17 cellular contexts compared by ENCODE assay signal in the genomic region with DNA sequence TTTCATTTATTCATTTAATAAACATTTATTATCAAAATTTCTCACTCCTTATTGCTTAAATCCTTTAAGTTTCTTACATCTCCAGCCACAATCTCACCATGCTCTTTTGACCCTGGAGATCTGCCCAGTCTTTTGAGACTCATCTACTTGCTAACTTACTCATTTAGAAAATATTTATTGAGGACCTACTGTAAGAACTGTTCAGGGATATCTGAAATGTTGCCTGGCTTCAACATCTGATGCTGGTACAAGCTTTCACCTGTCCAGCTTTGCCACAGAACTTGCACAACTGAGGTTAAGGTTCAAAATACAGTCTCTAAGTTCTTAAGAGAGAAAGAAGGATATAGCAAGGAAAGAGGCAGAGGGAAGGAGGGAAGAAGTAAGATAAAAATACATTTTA. TPM values are rescaled to one million over a fixed set of nuclear protein-coding genes. Genes with fewer than 3 reads are reported as not detected.
DNase-seq lines count a peak whose midpoint lies in the region; ATAC-seq, FAIRE-seq and TF ChIP-seq lines count a peak whose summit lies in the region.
"Had no signal": no experiment of that assay in that cellular context is flagged by ENCODE, and none has a peak within 500 bp of the region (broad histone marks: within the 10 kb centered on the region; RNA-seq: fewer than 3 reads in every experiment).

No MANE protein-coding gene starts in this region.

- H2AK5ac ChIP-seq in IMR-90 (ENCODE audit: low read depth, low read length): no peak overlapping the region

- H3K56ac ChIP-seq in IMR-90 (ENCODE audit: extremely low read depth, insufficient read depth, low read length): no peak overlapping the region

- peaks cover 18% of the 10 kb centered on the region for H3K36me3 Mint-ChIP-seq in CD4-positive, CD25-positive, alpha-beta regulatory T cell
- H3K36me3 Mint-ChIP-seq in astrocyte (ENCODE audit: low read depth, unreplicated experiment): no peaks in the 10 kb centered on the region
- H3K36me3 Mint-ChIP-seq in memory B cell: peaks cover 8% of the 10 kb centered on the region
- no peaks in the 10 kb centered on the region for H3K36me3 Mint-ChIP-seq in Caco-2 (ENCODE audit: insufficient read depth, unreplicated experiment)

- TF ChIP-seq CTCF in IMR-90 (conservative IDR thresholded peaks at IDR 0.05; ENCODE audit: low read depth, low read length): no peak
- no peak for TF ChIP-seq CTCF in astrocyte (IDR thresholded peaks at IDR 0.05; ENCODE audit: insufficient read depth, low read depth, low read length)
- TF ChIP-seq CTCF in Caco-2 (IDR thresholded peaks at IDR 0.05; ENCODE audit: insufficient read depth in 1 of 2, low read depth in 1 of 2, low read length in 1 of 2, severe bottlenecking in 1 of 2, unreplicated experiment in 1 of 2): no peak
- TF ChIP-seq CTCF in esophagus muscularis mucosa (IDR thresholded peaks at IDR 0.05): no peak

- H2AK9ac ChIP-seq in IMR-90 (replicated peaks; ENCODE audit: low read depth, low read length, poor library complexity): no peak overlapping the region

- H4K8ac ChIP-seq in IMR-90 (ENCODE audit: low read depth in 2 of 2, low read length in 2 of 2): no peak overlapping the region

- no peak overlapping the region for H3K18ac ChIP-seq in IMR-90 (ENCODE audit: low read depth, low read length)

- no peak for TF ChIP-seq POLR2A in IMR-90 (IDR thresholded peaks at IDR 0.05; ENCODE audit: low read depth, low read length)
- TF ChIP-seq POLR2A in esophagus muscularis mucosa (IDR thresholded peaks at IDR 0.05; ENCODE audit: low read depth): no peak

- no TSS peak for BruUV-seq in IMR-90 (replicated peaks; lab: Mats Ljungman, UMichigan)
- BruUV-seq in Caco-2 (replicated peaks; lab: Mats Ljungman, UMichigan): no TSS peak

- H2BK120ac ChIP-seq in IMR-90 (ENCODE audit: low read depth, low read length): no peak overlapping the region

- no peak for TF ChIP-seq EP300 in esophagus muscularis mucosa (IDR thresholded peaks at IDR 0.05)

- no peak overlapping the region for H3K4ac ChIP-seq in IMR-90 (ENCODE audit: low read depth, low read length)

- CTCF ChIA-PET in IMR-90 (lab: Yijun Ruan, JAX): no interaction called here
- CTCF ChIA-PET in Caco-2 (lab: Charles Lee): no interaction called here

- no peak overlapping the region for H4K91ac ChIP-seq in IMR-90 (ENCODE audit: insufficient read depth, low read depth, low read length)

- peaks cover 26% of the 10 kb centered on the region for H3K36me3 ChIP-seq in CD4-positive, CD25-positive, alpha-beta regulatory T cell (ENCODE audit: control insufficient read depth, insufficient read depth, low read length)
- H3K36me3 ChIP-seq in IMR-90 (ENCODE audit: control insufficient read depth, insufficient read depth, low read length): peaks cover 4% of the 10 kb centered on the region
- peaks cover 3% of the 10 kb centered on the region for H3K36me3 ChIP-seq in astrocyte (ENCODE audit: insufficient read depth, low read length)
- H3K36me3 ChIP-seq in Caco-2 (ENCODE audit: control insufficient read depth, insufficient read depth, low read length): no peaks in the 10 kb centered on the region
- H3K36me3 ChIP-seq in esophagus muscularis mucosa: peaks cover 0 to 30% (median 14%) of the 10 kb centered on the region in 4 donors

- no peaks in the 10 kb centered on the region for H3K27me3 ChIP-seq in CD4-positive, CD25-positive, alpha-beta regulatory T cell (ENCODE audit: control insufficient read depth, insufficient read depth, low read length)
- H3K27me3 ChIP-seq in IMR-90 (ENCODE audit: control insufficient read depth, insufficient read depth, low read length) (no peaks in the 10 kb centered on the region), astrocyte (ENCODE audit: insufficient read depth, low read length) (no peaks in the 10 kb centered on the region), Caco-2 (replicated peaks; ENCODE audit: control insufficient read depth, insufficient read depth, low read length) (no peaks in the 10 kb centered on the region), esophagus muscularis mucosa (no peaks in the 10 kb centered on the region)
- H3K27me3 ChIP-seq: esophagus squamous epithelium had no signal

- H3K9me1 ChIP-seq in IMR-90 (ENCODE audit: insufficient read depth, low read length): 0 out of 2 replicates have a peak, but pooled peaks cover 2% of the 10 kb centered on the region

- H3K9ac ChIP-seq in IMR-90 (ENCODE audit: low read depth, low read length) (no peak overlapping the region), astrocyte (ENCODE audit: low read length) (no peak overlapping the region)

- H3K79me2 ChIP-seq in astrocyte (ENCODE audit: insufficient read depth, low read length): no peaks in the 10 kb centered on the region

- TF ChIP-seq RAD21 in IMR-90 (IDR thresholded peaks at IDR 0.05; ENCODE audit: low read length): no peak

- no peak overlapping the region for H3K4me3 ChIP-seq in CD4-positive, CD25-positive, alpha-beta regulatory T cell (ENCODE audit: low read depth, low read length)
- H3K4me3 ChIP-seq in IMR-90 (ENCODE audit: insufficient read depth, low read depth, low read length) (no peak overlapping the region), astrocyte (ENCODE audit: insufficient read depth, low read depth, low read length) (no peak overlapping the region), Caco-2 (ENCODE audit: low read depth, low read length) (no peak overlapping the region), esophagus muscularis mucosa (no peak overlapping the region)
- H3K4me3 ChIP-seq: esophagus squamous epithelium had no signal

- H3K9me3 Mint-ChIP-seq in CD4-positive, CD25-positive, alpha-beta regulatory T cell: no peaks in the 10 kb centered on the region
- H3K9me3 Mint-ChIP-seq in astrocyte (ENCODE audit: unreplicated experiment): no peaks in the 10 kb centered on the region
- no peaks in the 10 kb centered on the region for H3K9me3 Mint-ChIP-seq in memory B cell
- H3K9me3 Mint-ChIP-seq in Caco-2 (ENCODE audit: unreplicated experiment): no peaks in the 10 kb centered on the region

- H3K9me3 ChIP-seq in CD4-positive, CD25-positive, alpha-beta regulatory T cell (ENCODE audit: control insufficient read depth in 2 of 2, low read length in 2 of 2): no peaks in the 10 kb centered on the region
- no peaks in the 10 kb centered on the region for H3K9me3 ChIP-seq in IMR-90 (ENCODE audit: control insufficient read depth, insufficient read depth, low read length)
- no peaks in the 10 kb centered on the region for H3K9me3 ChIP-seq in astrocyte (ENCODE audit: insufficient read depth, low read depth, low read length)
- H3K9me3 ChIP-seq in Caco-2: no peaks in the 10 kb centered on the region
- no peaks in the 10 kb centered on the region for H3K9me3 ChIP-seq in esophagus muscularis mucosa
- H3K9me3 ChIP-seq: esophagus squamous epithelium had no signal

- no peak overlapping the region for H4K5ac ChIP-seq in IMR-90 (ENCODE audit: low read depth, low read length)

- no peaks in the 10 kb centered on the region for H3K4me1 ChIP-seq in CD4-positive, CD25-positive, alpha-beta regulatory T cell (ENCODE audit: control insufficient read depth, insufficient read depth, low read length, poor library complexity, severe bottlenecking)
- H3K4me1 ChIP-seq in IMR-90 (ENCODE audit: control insufficient read depth, insufficient read depth, low read length): peaks cover 4% of the 10 kb centered on the region
- H3K4me1 ChIP-seq in astrocyte (ENCODE audit: insufficient read depth, low read length): no peaks in the 10 kb centered on the region
- H3K4me1 ChIP-seq in Caco-2: peaks cover 17% of the 10 kb centered on the region
- no peaks in the 10 kb centered on the region for H3K4me1 ChIP-seq in esophagus muscularis mucosa
- H3K4me1 ChIP-seq: esophagus squamous epithelium had no signal

- intact Hi-C loops in IMR-90 (cut with micrococcal nuclease) (no loop called here), Caco-2 (cut with micrococcal nuclease; ENCODE audit: unreplicated experiment) (no loop called here), esophagus muscularis mucosa (cut with DNase I) (no loop called here)

- H3K27ac ChIP-seq in CD4-positive, CD25-positive, alpha-beta regulatory T cell (ENCODE audit: insufficient read depth, low read length, poor library complexity, severe bottlenecking): no peak overlapping the region
- H3K27ac ChIP-seq in IMR-90 (ENCODE audit: insufficient read depth, low read length) (no peak overlapping the region), astrocyte (ENCODE audit: low read depth, low read length) (no peak overlapping the region), esophagus muscularis mucosa (replicated peaks in 1 of 4) (no peak overlapping the region)
- H3K27ac ChIP-seq: esophagus squamous epithelium had no signal

- H3K14ac ChIP-seq in IMR-90 (replicated peaks; ENCODE audit: low read depth, low read length): no peak overlapping the region

- peaks cover 3% of the 10 kb centered on the region in 2 experiments; a peak in 2 of 4 replicates for H3K79me1 ChIP-seq in IMR-90 (ENCODE audit: low read depth in 1 of 2, low read length in 2 of 2)

- H4K20me1 ChIP-seq in IMR-90 (ENCODE audit: insufficient read depth, low read length) (no peaks in the 10 kb centered on the region; the same call in 1 of the 2 replicates), astrocyte (ENCODE audit: insufficient read depth, low read length) (peaks cover 3% of the 10 kb centered on the region)

- peaks cover 17 to 37% (median 26%) of the 10 kb centered on the region in 4 donors for H3K4me1 Mint-ChIP-seq in CD4-positive, CD25-positive, alpha-beta regulatory T cell
- peaks cover 15% of the 10 kb centered on the region for H3K4me1 Mint-ChIP-seq in astrocyte (ENCODE audit: low read depth, unreplicated experiment)
- peaks cover 12% of the 10 kb centered on the region for H3K4me1 Mint-ChIP-seq in memory B cell
- peaks cover 14% of the 10 kb centered on the region for H3K4me1 Mint-ChIP-seq in Caco-2 (ENCODE audit: low read depth, unreplicated experiment)

- no peak overlapping the region for H3K23ac ChIP-seq in IMR-90 (ENCODE audit: low read depth, low read length)

- H2AFZ ChIP-seq in IMR-90 (replicated peaks; ENCODE audit: low read length, poor library complexity) (no peak overlapping the region), astrocyte (ENCODE audit: low read depth, low read length) (no peak overlapping the region)

- no peak overlapping the region for H2BK20ac ChIP-seq in IMR-90 (ENCODE audit: low read depth, low read length)

- peak; percentile 50 for FAIRE-seq in astrocyte (lab: Jason Lieb, UNC)

- in situ Hi-C loops in IMR-90 (cut with MboI; ENCODE audit: low sequenced_read_pairs): no loop called here

- no peak overlapping the region for H2BK5ac ChIP-seq in IMR-90 (ENCODE audit: low read depth, low read length, poor library complexity, severe bottlenecking)

- H3K4me2 ChIP-seq in IMR-90 (ENCODE audit: low read depth, low read length) (no peak overlapping the region; the same call in 1 of the 2 replicates), astrocyte (ENCODE audit: low read length) (no peak overlapping the region)

- no peak overlapping the region for H2BK15ac ChIP-seq in IMR-90 (ENCODE audit: low read depth, low read length)

- no peak for ATAC-seq in CD4-positive, CD25-positive, alpha-beta regulatory T cell (ENCODE audit: low read depth in 2 of 2)
- ATAC-seq in IMR-90 (ENCODE audit: low read depth): peak; percentile 69
- no peak for ATAC-seq in memory B cell (ENCODE audit: low read depth)
- ATAC-seq: activated CD8-positive, alpha-beta memory T cell treated with anti-CD3 and anti-CD28 coated beads, Interleukin-2, amount 10 ng/mL, durations not matched to agents 7 days and 5 days; stimulated activated naive CD8-positive, alpha-beta T cell treated with anti-CD3 and anti-CD28 coated beads, Interleukin-15, Interleukin-2, amounts not matched to agents 100 U/mL and 50 U/mL, for 24 hours had no signal

- DNase-seq in CD4-positive, CD25-positive, alpha-beta regulatory T cell: no peak
- DNase-seq in IMR-90 (peak; percentile 67), astrocyte (ENCODE audit: low read depth) (peak; percentile 48), memory B cell (ENCODE audit: low spot score in 2 of 2) (no peak), putamen (ENCODE audit: low spot score) (no peak), Caco-2 (no peak), NCI-H187 (lab: John Stamatoyannopoulos, UW) (no peak), esophagus muscularis mucosa (ENCODE audit: extremely low spot score) (no peak)
- DNase-seq: activated CD8-positive, alpha-beta memory T cell treated with anti-CD3 and anti-CD28 coated beads, Interleukin-2, amount 10 ng/mL, durations not matched to agents 7 days and 5 days; activated naive CD4-positive, alpha-beta T cell treated with anti-CD3 and anti-CD28 coated beads, Interleukin-2, amount 50 U/mL, for 16 hours; C1 segment of cervical spinal cord; esophagus squamous epithelium; midbrain; NCI-H1694 treated with DMSO at 0.1 percent for 48 hours; SHP77; stimulated activated CD4-positive, alpha-beta T cell treated with anti-CD3 and anti-CD28 coated beads, Interleukin-4, amount 100 ng/mL, for 24 hours; stimulated activated naive CD8-positive, alpha-beta T cell treated with anti-CD3 and anti-CD28 coated beads, Interleukin-15, Interleukin-2, amounts not matched to agents 100 U/mL and 50 U/mL, for 24 hours had no signal

- H3K27ac Mint-ChIP-seq in CD4-positive, CD25-positive, alpha-beta regulatory T cell: peak overlapping the region in 2 of 3 donors; percentile 50 to 88
- H3K27ac Mint-ChIP-seq in astrocyte (ENCODE audit: unreplicated experiment) (no peak overlapping the region), memory B cell (peak overlapping the region; percentile 70), Caco-2 (ENCODE audit: unreplicated experiment) (no peak overlapping the region)

- POLR2A ChIA-PET in IMR-90 (lab: Charles Lee; ENCODE audit: unreplicated experiment): no interaction called here
- POLR2A ChIA-PET in Caco-2 (lab: Charles Lee): no interaction called here

- H3K4me3 Mint-ChIP-seq in CD4-positive, CD25-positive, alpha-beta regulatory T cell: no peak overlapping the region
- H3K4me3 Mint-ChIP-seq in astrocyte (ENCODE audit: unreplicated experiment) (no peak overlapping the region), memory B cell (no peak overlapping the region), Caco-2 (ENCODE audit: unreplicated experiment) (no peak overlapping the region)
- H3K4me3 Mint-ChIP-seq: activated CD8-positive, alpha-beta memory T cell treated with anti-CD3 and anti-CD28 coated beads, Interleukin-2, amount 10 ng/mL, durations not matched to agents 7 days and 5 days had no signal

- dilution Hi-C loops in IMR-90 (cut with HindIII; ENCODE audit: low sequenced_read_pairs, unreplicated experiment): no loop called here

- H3K27me3 Mint-ChIP-seq in CD4-positive, CD25-positive, alpha-beta regulatory T cell: no peaks in the 10 kb centered on the region
- H3K27me3 Mint-ChIP-seq in astrocyte (ENCODE audit: low read depth, unreplicated experiment) (no peaks in the 10 kb centered on the region), memory B cell (no peaks in the 10 kb centered on the region), Caco-2 (ENCODE audit: insufficient read depth, unreplicated experiment) (no peaks in the 10 kb centered on the region)
- H3K27me3 Mint-ChIP-seq: activated CD8-positive, alpha-beta memory T cell treated with anti-CD3 and anti-CD28 coated beads, Interleukin-2, amount 10 ng/mL, durations not matched to agents 7 days and 5 days had no signal

RNA-seq across cellular contexts. Expression of a gene that starts 17.5 kb away (rescaled TPM):
- total RNA-seq in CD4-positive, CD25-positive, alpha-beta regulatory T cell: 14.9 TPM
- 1 to 10 TPM; 3.4 to 5.2 (median 3.7) TPM for polyA plus RNA-seq in CD4-positive, CD25-positive, alpha-beta regulatory T cell
- total RNA-seq in IMR-90 (2012; rRNA removed): 8.6 and 18.1 TPM in 2 replicates
- 6.4 and 8.5 TPM in 2 replicates for polyA plus RNA-seq in IMR-90 (2012; rRNA removed)
- polyA plus RNA-seq in IMR-90 (2012; cell fraction: cytosol; rRNA removed): 1.6 and 2.1 TPM in 2 replicates
- polyA plus RNA-seq in IMR-90 (2012; cell fraction: nucleus; rRNA removed; ENCODE audit: low replicate concordance): 1.2 and 4.1 TPM in 2 replicates
- 21.4 and 23.1 TPM in 2 replicates for total RNA-seq in astrocyte
- total RNA-seq in Caco-2 (2022): 25.7 and 28.1 TPM in 2 replicates
- total RNA-seq in esophagus muscularis mucosa: 10 to 100 TPM in 3 of 4 donors, 1 to 10 TPM in 1; 9.7 to 13.7 (median 12.1) TPM

Comparison
In these comparisons a context has a peak if more than half of its experiments do, and no peak if none do; other contexts are left out.
1. DNase-seq: peak in IMR-90 (single experiment) and astrocyte (single experiment); none in CD4-positive, CD25-positive, alpha-beta regulatory T cell (0 of 3), memory B cell (0 of 2), putamen (single experiment), Caco-2 (0 of 2), NCI-H187 (0 of 2) and esophagus muscularis mucosa (single experiment).
2. H3K27ac Mint-ChIP-seq: peak in CD4-positive, CD25-positive, alpha-beta regulatory T cell (2 of 3) and memory B cell (single experiment); none in astrocyte (single experiment) and Caco-2 (single experiment).